ENCODE assay signal across 19 cellular contexts in genomic region chr18:58379443-58379842, GRCh38.
A peak's percentile ranks its signal among the peaks of the same experiment; 100 is the strongest.
DNase-seq lines count a peak whose midpoint lies in the region; ATAC-seq and TF ChIP-seq lines count a peak whose summit lies in the region.
"Had no signal": no experiment of that assay in that cellular context is flagged by ENCODE, and none has a peak within 500 bp of the region (broad histone marks: within the 10 kb centered on the region; RNA-seq: fewer than 3 reads in every experiment).

No MANE protein-coding gene starts in this region.

- no peak for ATAC-seq in GM19328 (IDR thresholded peaks at IDR 0.05; ENCODE audit: unreplicated experiment)

- no peaks in the 10 kb centered on the region for H3K4me1 ChIP-seq in H9 (ENCODE audit: insufficient read depth, low read length)
- H3K4me1 ChIP-seq: BE2C had no signal

- H2BK15ac ChIP-seq in H9 (ENCODE audit: low read depth, low read length): no peak overlapping the region; the same call in 1 of the 2 replicates

- H3K79me1 ChIP-seq in H9 (ENCODE audit: insufficient read depth, low read depth, low read length, poor library complexity, severe bottlenecking): peaks cover 3% of the 10 kb centered on the region

- WGBS in H9 (ENCODE audit: extremely low coverage, insufficient read length, low lambda C conversion rate): no CpG with 5 or more reads among the region's 15 CpGs

- peaks cover 14 to 17% of the 10 kb centered on the region in 2 experiments for H3K4me1 Mint-ChIP-seq in H9
- H3K4me1 Mint-ChIP-seq: CD4-positive, CD25-positive, alpha-beta regulatory T cell; CD8-positive, alpha-beta memory T cell; IgD-negative memory B cell had no signal

- peaks cover 10 to 56% (median 38%) of the 10 kb centered on the region in 3 experiments for H3K36me3 Mint-ChIP-seq in H9 (ENCODE audit: insufficient read depth in 1 of 3, low read depth in 3 of 3)

- no peak overlapping the region for H3K4me2 ChIP-seq in H9 (ENCODE audit: insufficient read depth, insufficient read length, low read length)
- H3K4me2 ChIP-seq: GM23338 had no signal

- no peak overlapping the region for H3K4ac ChIP-seq in H9 (ENCODE audit: low read depth, low read length)

- no peaks in the 10 kb centered on the region for H3K27me3 Mint-ChIP-seq in H9 (ENCODE audit: low read depth)
- H3K27me3 Mint-ChIP-seq: IgD-negative memory B cell had no signal

- TF ChIP-seq CTCF in H9 (conservative IDR thresholded peaks at IDR 0.05): no peak

- no peak overlapping the region for H2BK12ac ChIP-seq in H9 (ENCODE audit: insufficient read length, low read depth, low read length)

- no peak overlapping the region for H3K27ac ChIP-seq in H9 (ENCODE audit: insufficient read length, low read depth, low read length)

- no peak overlapping the region for H2AK5ac ChIP-seq in H9 (ENCODE audit: insufficient read length, low read length)

- H2BK20ac ChIP-seq in H9 (ENCODE audit: low read depth, low read length, poor library complexity, severe bottlenecking): no peak overlapping the region

- H3K14ac ChIP-seq in H9 (ENCODE audit: insufficient read depth, low read length): peak overlapping the region; percentile 46; the same call in 1 of the 2 replicates

- H4K8ac ChIP-seq in H9 (replicated peaks; ENCODE audit: insufficient read length, low read depth, low read length): no peak overlapping the region

- H3K18ac ChIP-seq in H9 (ENCODE audit: insufficient read length, low read depth, low read length): no peak overlapping the region

- H4K20me1 ChIP-seq in H9 (ENCODE audit: control insufficient read depth, insufficient read depth, insufficient read length): no peaks in the 10 kb centered on the region

- H3K79me2 ChIP-seq in H9 (ENCODE audit: insufficient read depth, low read length): no peaks in the 10 kb centered on the region

- H3K56ac ChIP-seq in H9 (ENCODE audit: insufficient read length, low read depth, low read length): no peak overlapping the region

- H4K91ac ChIP-seq in H9 (ENCODE audit: insufficient read length, low read depth, low read length): no peak overlapping the region

- H3K27ac Mint-ChIP-seq in H9: peak overlapping the region in 2 of 3 experiments; percentile 58 to 86; a peak in 4 of 7 replicates
- H3K27ac Mint-ChIP-seq: CD4-positive, CD25-positive, alpha-beta regulatory T cell; CD8-positive, alpha-beta memory T cell; GM23338; IgD-negative memory B cell had no signal

- DNase-seq in H9: no peak
- peak; percentile 31 for DNase-seq in cerebellar cortex (ENCODE audit: low spot score)
- peak; percentile 59 for DNase-seq in left kidney (ENCODE audit: low read depth, low spot score)
- DNase-seq in posterior vena cava (ENCODE audit: low spot score): peak; percentile 68
- no peak for DNase-seq in NAMALWA (ENCODE audit: low spot score)
- no peak for DNase-seq in NCI-H524 (lab: John Stamatoyannopoulos, UW)
- DNase-seq: ACHN; BE2C; CD4-positive, CD25-positive, alpha-beta regulatory T cell; CD8-positive, alpha-beta memory T cell; COR-L47; DMS 273 treated with DMSO at 0.1 percent for 48 hours; DMS53; DND-41; EL; H7 had no signal

- H3K9me3 ChIP-seq in H9 (ENCODE audit: control insufficient read depth, low read depth, low read length): no peaks in the 10 kb centered on the region
- H3K9me3 ChIP-seq: BE2C had no signal

- no peak overlapping the region for H3T11ph ChIP-seq in H9 (ENCODE audit: low read length)

- no peak overlapping the region for H3K9ac ChIP-seq in H9 (ENCODE audit: extremely low read depth, insufficient read length, low read length)

- H2BK5ac ChIP-seq in H9 (ENCODE audit: insufficient read length, low read length): no peak overlapping the region

- intact Hi-C loops in posterior vena cava (cut with DNase I): no loop called here

- no peaks in the 10 kb centered on the region for H3K23me2 ChIP-seq in H9 (ENCODE audit: insufficient read length, low read depth, low read length, poor library complexity, severe bottlenecking)

- no peak overlapping the region for H2AFZ ChIP-seq in H9 (ENCODE audit: low read length)
- H2AFZ ChIP-seq: GM23338 had no signal

- H3K4me3 Mint-ChIP-seq in H9: no peak overlapping the region
- H3K4me3 Mint-ChIP-seq: CD4-positive, CD25-positive, alpha-beta regulatory T cell; CD8-positive, alpha-beta memory T cell; GM23338; IgD-negative memory B cell had no signal

- H3K27me3 ChIP-seq in H9 (ENCODE audit: insufficient read depth, low read length): no peaks in the 10 kb centered on the region
- H3K27me3 ChIP-seq: BE2C had no signal

- no peak overlapping the region for H3K23ac ChIP-seq in H9 (ENCODE audit: insufficient read length, low read depth, low read length)

- H4K5ac ChIP-seq in H9 (ENCODE audit: insufficient read length, low read depth, low read length): no peak overlapping the region

- no peaks in the 10 kb centered on the region for H3K9me3 Mint-ChIP-seq in H9
- H3K9me3 Mint-ChIP-seq: CD4-positive, CD25-positive, alpha-beta regulatory T cell; CD8-positive, alpha-beta memory T cell; GM23338; IgD-negative memory B cell had no signal

- no peak overlapping the region for H2BK120ac ChIP-seq in H9 (ENCODE audit: low read depth, low read length, poor library complexity, severe bottlenecking)

Comparison
In these comparisons a context has a peak if more than half of its experiments do, and no peak if none do; other contexts are left out.
1. DNase-seq: peak in cerebellar cortex (single experiment), left kidney (single experiment) and posterior vena cava (single experiment); none in H9 (single experiment), NAMALWA (single experiment) and NCI-H524 (0 of 2).